22 cellular contexts compared by ENCODE assay signal in genomic region chr18:25278415-25278814, GRCh38.
DNase-seq lines count a peak whose midpoint lies in the region; ATAC-seq and TF ChIP-seq lines count a peak whose summit lies in the region.
"Had no signal": no experiment of that assay in that cellular context is flagged by ENCODE, and none has a peak within 500 bp of the region (broad histone marks: within the 10 kb centered on the region; RNA-seq: fewer than 3 reads in every experiment).

No MANE protein-coding gene starts in this region.

- no peak for DNase-seq in left ventricle myocardium inferior
- DNase-seq in right atrium auricular region (ENCODE audit: low spot score) = no peak
- peak; percentile 39 for DNase-seq in RPMI8226
- DNase-seq in fibroblast of lung (ENCODE audit: low read depth in 2 of 2) = peak; percentile 20 to 34
- DNase-seq in GM13977 (ENCODE audit: low spot score) = no peak
- no peak for DNase-seq in stimulated activated naive CD8-positive, alpha-beta T cell treated with anti-CD3 and anti-CD28 coated beads, Interleukin-15, Interleukin-2, amounts not matched to agents 100 U/mL and 50 U/mL, for 24 hours
- DNase-seq: activated CD4-positive, alpha-beta T cell treated with anti-CD3 and anti-CD28 coated beads for 1 hour; activated effector memory CD4-positive, alpha-beta T cell treated with anti-CD3 and anti-CD28 coated beads, Interleukin-2, amount 50 U/mL, for 16 hours; DMS153; gastrocnemius medialis; left cardiac atrium; NCI-H1930; NCI-H526 treated with DMSO at 0.1 percent for 48 hours; retina; stimulated activated naive B cell treated with anti-CD40 and anti-IgM and Interleukin-4, amounts not matched to agents 10 μg/mL and 1 μg/mL and 100 μg/mL, for 72 hours; tibial artery had no signal

- TF ChIP-seq CTCF in left ventricle myocardium inferior (IDR thresholded peaks at IDR 0.05; ENCODE audit: borderline replicate concordance) = no peak
- TF ChIP-seq CTCF in right atrium auricular region (IDR thresholded peaks at IDR 0.05) = no peak
- no peak for TF ChIP-seq CTCF in fibroblast of lung (conservative IDR thresholded peaks at IDR 0.05 in 1 of 2, IDR thresholded peaks at IDR 0.05 in 1 of 2; ENCODE audit: low read depth in 1 of 2, low read length in 2 of 2)
- TF ChIP-seq CTCF in GM13977 (IDR thresholded peaks at IDR 0.05; ENCODE audit: extremely low read depth, insufficient read depth, missing control alignments) = no peak

- intact Hi-C loops in left ventricle myocardium inferior (cut with micrococcal nuclease) = no loop called here

- no peak overlapping the region for H3K9ac ChIP-seq in fibroblast of lung (ENCODE audit: insufficient read depth, low read length)

- H3K9me3 ChIP-seq in left ventricle myocardium inferior (replicated peaks) (no peaks in the 10 kb centered on the region), right atrium auricular region (no peaks in the 10 kb centered on the region), fibroblast of lung (ENCODE audit: control insufficient read depth, insufficient read depth, low read depth, low read length) (no peaks in the 10 kb centered on the region)
- H3K9me3 ChIP-seq: gastrocnemius medialis, tibial artery had no signal

- no peaks in the 10 kb centered on the region for H3K79me2 ChIP-seq in fibroblast of lung (ENCODE audit: control insufficient read depth, insufficient read depth, low read length)

- no peak overlapping the region for H3K27ac ChIP-seq in left ventricle myocardium inferior (replicated peaks)
- peak overlapping the region in 1 of 2 donors; percentile 2 for H3K27ac ChIP-seq in right atrium auricular region
- no peak overlapping the region for H3K27ac ChIP-seq in fibroblast of lung (ENCODE audit: insufficient read depth, low read length)
- H3K27ac ChIP-seq: C4-2B, gastrocnemius medialis, RWPE1, tibial artery had no signal

- H3K27me3 ChIP-seq in left ventricle myocardium inferior (ENCODE audit: low read depth) (no peaks in the 10 kb centered on the region), right atrium auricular region (no peaks in the 10 kb centered on the region), fibroblast of lung (ENCODE audit: control insufficient read depth, insufficient read depth, low read length) (no peaks in the 10 kb centered on the region)
- H3K27me3 ChIP-seq: gastrocnemius medialis, tibial artery had no signal

- no peaks in the 10 kb centered on the region for H3K36me3 ChIP-seq in left ventricle myocardium inferior
- H3K36me3 ChIP-seq in right atrium auricular region = no peaks in the 10 kb centered on the region
- H3K36me3 ChIP-seq in fibroblast of lung (ENCODE audit: control insufficient read depth, insufficient read depth, low read length) = no peaks in the 10 kb centered on the region
- H3K36me3 ChIP-seq: gastrocnemius medialis, tibial artery had no signal

- peaks cover 68% of the 10 kb centered on the region for H3K4me1 ChIP-seq in left ventricle myocardium inferior
- peaks cover 0 to 50% of the 10 kb centered on the region in 2 donors for H3K4me1 ChIP-seq in right atrium auricular region
- H3K4me1 ChIP-seq in fibroblast of lung (ENCODE audit: control insufficient read depth, extremely low read depth, insufficient read depth, low read length) = peaks cover 12% of the 10 kb centered on the region
- H3K4me1 ChIP-seq: tibial artery had no signal

- H3K4me2 ChIP-seq in fibroblast of lung (ENCODE audit: extremely low read depth, insufficient read depth, low read length) = peak overlapping the region; percentile 48
- H3K4me2 ChIP-seq: GM23338 had no signal

- in situ Hi-C loops in GM13977 (cut with MboI; ENCODE audit: low pct_unique_long_range_greater_than_20kb, low sequenced_read_pairs, unreplicated experiment) = no loop called here

- H3K4me3 ChIP-seq in left ventricle myocardium inferior (peak overlapping the region; percentile 27), right atrium auricular region (no peak overlapping the region), fibroblast of lung (replicated peaks in 1 of 4; ENCODE audit: control extremely low read depth in 1 of 4, insufficient read depth in 1 of 4, low read depth in 3 of 4, low read length in 4 of 4) (no peak overlapping the region)
- H3K4me3 ChIP-seq: gastrocnemius medialis, GM23338, tibial artery had no signal

- H2AFZ ChIP-seq in fibroblast of lung (ENCODE audit: low read length) = no peak overlapping the region
- H2AFZ ChIP-seq: GM23338 had no signal

- H4K20me1 ChIP-seq in fibroblast of lung (ENCODE audit: control insufficient read depth, extremely low read depth, insufficient read depth, low read length) = no peaks in the 10 kb centered on the region

- no peak for ATAC-seq in HG03159 (IDR thresholded peaks at IDR 0.05; ENCODE audit: unreplicated experiment)
- ATAC-seq in HG03378 (IDR thresholded peaks at IDR 0.05; ENCODE audit: unreplicated experiment) = no peak
- no peak for ATAC-seq in stimulated activated naive CD8-positive, alpha-beta T cell treated with anti-CD3 and anti-CD28 coated beads, Interleukin-15, Interleukin-2, amounts not matched to agents 100 U/mL and 50 U/mL, for 24 hours
- ATAC-seq: gastrocnemius medialis; GM23338; HepG2; left cardiac atrium; stimulated activated naive B cell treated with anti-CD40 and anti-IgM and Interleukin-4, amounts not matched to agents 10 μg/mL and 1 μg/mL and 100 μg/mL, for 72 hours had no signal

Comparison
In these comparisons a context has a peak if more than half of its experiments do, and no peak if none do; other contexts are left out.
1. DNase-seq: peak in RPMI8226 (single experiment) and fibroblast of lung (2 of 2); none in left ventricle myocardium inferior (single experiment), right atrium auricular region (single experiment), GM13977 (single experiment) and stimulated activated naive CD8-positive, alpha-beta T cell treated with anti-CD3 and anti-CD28 coated beads, Interleukin-15, Interleukin-2, amounts not matched to agents 100 U/mL and 50 U/mL, for 24 hours (single experiment).